ENCODE assay signal across 8 cellular contexts in the genomic region with DNA sequence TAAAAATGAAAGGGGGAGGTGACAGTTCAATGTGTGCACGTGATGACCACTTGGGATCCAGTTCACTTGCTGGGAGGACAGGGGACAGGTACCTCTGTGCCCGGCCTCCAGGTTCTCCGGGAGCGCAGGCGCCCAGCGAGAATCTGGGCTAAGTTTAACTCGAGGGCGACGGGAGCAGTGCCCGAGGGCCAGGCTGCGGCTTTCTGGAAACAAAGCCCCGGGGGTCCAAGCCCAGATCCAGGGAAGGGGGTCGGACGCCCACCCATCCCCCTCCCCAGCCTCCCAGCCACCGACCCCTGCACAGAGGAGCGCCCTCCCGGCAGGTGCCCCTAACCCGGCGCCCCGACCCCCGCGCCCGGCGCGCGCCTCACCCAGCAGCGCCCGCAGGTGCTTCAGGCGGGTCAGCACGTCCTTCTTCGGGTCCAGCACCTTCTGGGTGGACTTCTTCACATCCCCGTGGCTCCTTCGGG. TPM values are rescaled to one million over a fixed set of nuclear protein-coding genes. Genes with fewer than 3 reads are reported as not detected.
DNase-seq lines count a peak whose midpoint lies in the region; ATAC-seq, FAIRE-seq and TF ChIP-seq lines count a peak whose summit lies in the region.

No MANE protein-coding gene starts in this region.

- H3K4me1 ChIP-seq in aorta (ENCODE audit: control insufficient read depth in 1 of 2, insufficient read depth in 2 of 2, low read length in 2 of 2) = peaks cover 0 to 5% of the 10 kb centered on the region in 2 donors

- no peak for TF ChIP-seq CTCF in dorsolateral prefrontal cortex (IDR thresholded peaks at IDR 0.05 in 54 of 56, conservative IDR thresholded peaks at IDR 0.05 in 2 of 56; ENCODE audit: low read depth in 1 of 56, partially characterized antibody in 56 of 56)

- H3K4me3 ChIP-seq in dorsolateral prefrontal cortex (peak overlapping the region; percentile 65 to 99 (median 89)), aorta (ENCODE audit: low read length in 2 of 2) (peak overlapping the region; percentile 84 to 96)

- H3K27ac ChIP-seq in dorsolateral prefrontal cortex (peak overlapping the region in 56 of 59 donors; percentile 63 to 98 (median 95)), aorta (ENCODE audit: low read depth in 1 of 2, low read length in 2 of 2) (peak overlapping the region; percentile 8 to 13)

- no peaks in the 10 kb centered on the region for H3K36me3 ChIP-seq in aorta (ENCODE audit: control insufficient read depth in 1 of 2, insufficient read depth in 2 of 2, low read length in 1 of 2)

- H3K9me3 ChIP-seq in aorta (ENCODE audit: control insufficient read depth, low read length) = peaks cover 1% of the 10 kb centered on the region

- FAIRE-seq in urothelium cell line (lab: Jason Lieb, UNC) = no peak

- H3K27me3 ChIP-seq in dorsolateral prefrontal cortex (no peaks in the 10 kb centered on the region), aorta (ENCODE audit: control insufficient read depth in 1 of 2, insufficient read depth in 2 of 2, low read length in 1 of 2) (no peaks in the 10 kb centered on the region)

- ATAC-seq in HG02798 (IDR thresholded peaks at IDR 0.05; ENCODE audit: poor library complexity, unreplicated experiment) (peak; percentile 4), aorta (ENCODE audit: low FRiP score) (peak; percentile 19)

- intact Hi-C loops in dorsolateral prefrontal cortex (cut with DNase I) = loop anchor here (2.0 to 10.0 kb wide), 5 partner anchors 45 to 523 kb away; a partner anchor contains a TSS
- intact Hi-C loops in aorta (cut with DNase I) = loop anchor here (5.0 to 10.0 kb wide), 2 partner anchors 413 to 415 kb away; a partner anchor contains a TSS

- 1 to 2% methylated on average over 28 to 33 of the region's 33 CpGs for WGBS in aorta, 2 donors

- DNase-seq in NCI-H82 (lab: John Stamatoyannopoulos, UW) (peak; percentile 53), NCI-H82 treated with DMSO at 0.1 percent for 48 hours (lab: John Stamatoyannopoulos, UW; ENCODE audit: unreplicated experiment) (no peak), RKO (ENCODE audit: low spot score) (peak; percentile 21), dorsolateral prefrontal cortex (peak in 7 of 10 donors; percentile 15 to 56 (median 34)), mucosa of gallbladder (ENCODE audit: low spot score) (peak; percentile 22), aorta (no peak), urothelium cell line (ENCODE audit: low spot score) (no peak)

RNA-seq across cellular contexts. Expression of a gene that starts 0.4 kb away (rescaled TPM):
- total RNA-seq in dorsolateral prefrontal cortex (10 to 100 TPM; 20.3 to 60.5 (median 34.7) TPM), mucosa of gallbladder (76.9 TPM), aorta (10 to 100 TPM; 34.8 to 62.3 TPM)
- 1 to 10 TPM; 2.2 to 3.5 TPM for polyA plus RNA-seq in aorta

Comparison
In these comparisons a context has a peak if more than half of its experiments do, and no peak if none do; other contexts are left out.
1. DNase-seq: peak in NCI-H82 (single experiment), RKO (single experiment), dorsolateral prefrontal cortex (7 of 10) and mucosa of gallbladder (single experiment); none in NCI-H82 treated with DMSO at 0.1 percent for 48 hours (single experiment), aorta (0 of 2) and urothelium cell line (single experiment).